Comparison of ENCODE assay signal across 9 cellular contexts in the genomic region with DNA sequence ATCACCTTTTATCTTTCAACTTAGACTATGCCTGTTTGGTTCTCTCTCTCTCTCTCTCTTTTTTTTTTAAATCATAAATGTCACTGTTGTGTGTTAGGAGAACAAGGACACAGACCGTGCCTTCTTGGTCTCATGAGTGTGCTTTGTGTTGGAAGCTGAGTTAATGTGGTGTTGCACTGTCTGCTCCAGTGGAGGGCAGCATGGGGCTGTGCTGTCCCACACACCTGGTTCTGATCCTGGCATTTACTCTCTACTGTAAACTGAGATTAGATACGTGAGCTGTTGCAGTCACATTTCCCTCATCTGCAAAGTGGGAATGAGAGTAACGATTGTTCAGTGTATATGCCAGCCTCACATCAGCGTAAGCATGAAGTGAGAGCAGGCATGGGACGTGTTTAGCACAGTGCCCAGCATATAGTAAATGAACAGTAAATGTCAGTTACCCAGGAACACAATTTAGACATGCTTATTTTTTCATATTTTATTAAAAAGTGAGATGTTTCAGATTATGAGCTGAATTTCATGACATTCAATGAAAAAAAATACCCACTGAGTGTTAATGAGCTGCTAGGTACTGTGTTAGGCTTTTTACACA.
A peak's percentile ranks its signal among the peaks of the same experiment; 100 is the strongest.
DNase-seq lines count a peak whose midpoint lies in the region; ATAC-seq and TF ChIP-seq lines count a peak whose summit lies in the region.
"Had no signal": no experiment of that assay in that cellular context is flagged by ENCODE, and none has a peak within 500 bp of the region (broad histone marks: within the 10 kb centered on the region; RNA-seq: fewer than 3 reads in every experiment).

No MANE protein-coding gene starts in this region.

- H3K9me2 ChIP-seq in neural cell (ENCODE audit: insufficient read depth, low read length): no peaks in the 10 kb centered on the region

- H3F3A ChIP-seq in neural cell (ENCODE audit: insufficient read depth, low read length, poor library complexity, severe bottlenecking): no peaks in the 10 kb centered on the region

- no peaks in the 10 kb centered on the region for H3K36me3 ChIP-seq in colonic mucosa
- no peaks in the 10 kb centered on the region for H3K36me3 ChIP-seq in neural cell (ENCODE audit: insufficient read depth, low read length)
- H3K36me3 ChIP-seq: HAP-1 had no signal

- no peaks in the 10 kb centered on the region for H4K20me1 ChIP-seq in neural cell (ENCODE audit: insufficient read depth)

- no peaks in the 10 kb centered on the region for H3K79me2 ChIP-seq in neural cell (replicated peaks; ENCODE audit: insufficient read depth, low read length)

- no peak for TF ChIP-seq EP300 in neural cell (conservative IDR thresholded peaks at IDR 0.05; ENCODE audit: poor library complexity, severe bottlenecking)

- H3K4me2 ChIP-seq in neural cell (ENCODE audit: low read length): no peak overlapping the region

- ATAC-seq in GM21390 (IDR thresholded peaks at IDR 0.05; ENCODE audit: unreplicated experiment) (no peak), GM21526 (IDR thresholded peaks at IDR 0.05; ENCODE audit: low FRiP score, unreplicated experiment) (no peak), GM18498 (IDR thresholded peaks at IDR 0.05; ENCODE audit: unreplicated experiment) (no peak)

- H3K4me3 ChIP-seq in colonic mucosa (no peak overlapping the region), neural cell (ENCODE audit: low read length) (no peak overlapping the region)
- H3K4me3 ChIP-seq: HAP-1 had no signal

- H3K4me1 ChIP-seq in colonic mucosa: no peaks in the 10 kb centered on the region
- H3K4me1 ChIP-seq: HAP-1 had no signal

- TF ChIP-seq CTCF in 22Rv1 (IDR thresholded peaks at IDR 0.05): peak; percentile 81
- TF ChIP-seq CTCF in colonic mucosa (IDR thresholded peaks at IDR 0.05): peak; percentile 18
- peak; percentile 44 for TF ChIP-seq CTCF in neural cell (IDR thresholded peaks at IDR 0.05; ENCODE audit: poor library complexity, severe bottlenecking)

- H3K9me3 ChIP-seq in colonic mucosa (no peaks in the 10 kb centered on the region), neural cell (ENCODE audit: low read length) (no peaks in the 10 kb centered on the region)
- H3K9me3 ChIP-seq: HAP-1 had no signal

- DNase-seq in GM04504 (ENCODE audit: low read depth): peak; percentile 28
- peak; percentile 20 to 73 for DNase-seq in NCI-H524 (lab: John Stamatoyannopoulos, UW)
- DNase-seq in colonic mucosa: no peak

- no peak overlapping the region for H3K27ac ChIP-seq in 22Rv1
- no peak overlapping the region for H3K27ac ChIP-seq in colonic mucosa
- H3K27ac ChIP-seq in neural cell (ENCODE audit: low read length): no peak overlapping the region

- intact Hi-C loops in colonic mucosa (cut with DNase I): no loop called here

- peak; percentile 52 for TF ChIP-seq RAD21 in neural cell (conservative IDR thresholded peaks at IDR 0.05)

- H2AFZ ChIP-seq in neural cell (ENCODE audit: low read depth, low read length): no peak overlapping the region

- no peak overlapping the region for H3K9ac ChIP-seq in colonic mucosa (ENCODE audit: low read depth in 2 of 2, low read length in 2 of 2)
- no peak overlapping the region for H3K9ac ChIP-seq in neural cell (ENCODE audit: low read length)

- H3K27me3 ChIP-seq in colonic mucosa: no peaks in the 10 kb centered on the region
- H3K27me3 ChIP-seq in neural cell (ENCODE audit: insufficient read depth, low read depth, low read length): no peaks in the 10 kb centered on the region

TF ChIP-seq in neural cell, 6 proteins besides CTCF, POLR2A, EP300 and RAD21:
- TF ChIP-seq TAF1 (IDR thresholded peaks at IDR 0.05; ENCODE audit: low read depth) (no peak), SMC3 (conservative IDR thresholded peaks at IDR 0.05; ENCODE audit: poor library complexity) (peak; percentile 48)

Comparison
In these comparisons a context has a peak if more than half of its experiments do, and no peak if none do; other contexts are left out.
1. CTCF ChIP-seq: peak in every context shown above with its lines; median percentile 81 in 22Rv1; 44 in neural cell; 18 in colonic mucosa.